23 cellular contexts compared by ENCODE assay signal in the genomic region with DNA sequence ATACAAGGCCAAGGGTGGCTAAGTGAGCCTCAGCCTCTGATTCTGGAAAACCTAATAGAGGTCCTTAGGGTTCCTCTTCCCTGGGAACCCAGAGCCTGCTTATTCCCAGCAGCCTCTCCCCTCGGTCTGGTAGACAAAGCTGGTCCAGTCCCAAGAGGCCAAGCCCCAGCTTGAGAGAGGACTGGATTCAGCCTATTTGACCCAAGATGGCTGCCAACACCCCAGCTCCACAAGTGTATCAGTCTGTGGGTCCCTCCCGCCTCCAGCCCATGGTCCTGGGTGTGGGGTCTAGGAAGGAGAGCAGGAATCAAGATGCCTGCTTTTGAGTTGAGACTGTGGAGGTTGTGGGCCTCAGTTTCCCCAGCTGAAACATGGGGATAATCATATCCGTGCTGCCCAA. TPM values are rescaled to one million over a fixed set of nuclear protein-coding genes. Genes with fewer than 3 reads are reported as not detected.
A peak's percentile ranks its signal among the peaks of the same experiment; 100 is the strongest.
DNase-seq lines count a peak whose midpoint lies in the region; ATAC-seq and TF ChIP-seq lines count a peak whose summit lies in the region.
"Had no signal": no experiment of that assay in that cellular context is flagged by ENCODE, and none has a peak within 500 bp of the region (broad histone marks: within the 10 kb centered on the region; RNA-seq: fewer than 3 reads in every experiment).

No MANE protein-coding gene starts in this region.

- H3K4me1 Mint-ChIP-seq in CD8-positive, alpha-beta T cell (ENCODE audit: low read depth): peaks cover 62% of the 10 kb centered on the region
- peaks cover 28 to 38% of the 10 kb centered on the region in 2 donors for H3K4me1 Mint-ChIP-seq in natural killer cell
- peaks cover 5% of the 10 kb centered on the region for H3K4me1 Mint-ChIP-seq in mesothelial cell of epicardium

- H3K27me3 ChIP-seq in CD8-positive, alpha-beta T cell (ENCODE audit: insufficient read depth, low read length): no peaks in the 10 kb centered on the region
- no peaks in the 10 kb centered on the region for H3K27me3 ChIP-seq in layer of hippocampus (ENCODE audit: control insufficient read depth, insufficient read depth, low read length)
- H3K27me3 ChIP-seq: ovary, tibial nerve had no signal

- no peak overlapping the region for H3K4me3 Mint-ChIP-seq in CD8-positive, alpha-beta T cell
- H3K4me3 Mint-ChIP-seq in natural killer cell (no peak overlapping the region), mesothelial cell of epicardium (no peak overlapping the region)
- H3K4me3 Mint-ChIP-seq: activated naive CD8-positive, alpha-beta T cell treated with anti-CD3 and anti-CD28 coated beads for 36 hours; central memory CD8-positive, alpha-beta T cell; GM23338; nephron; stimulated activated naive CD8-positive, alpha-beta T cell treated with anti-CD3 and anti-CD28 coated beads, Interleukin-15, amount 100 ng/mL, for 72 hours had no signal

- ATAC-seq in CD8-positive, alpha-beta T cell: no peak
- ATAC-seq in HG02973 (IDR thresholded peaks at IDR 0.05; ENCODE audit: unreplicated experiment) (no peak), natural killer cell (no peak)
- ATAC-seq: GM12878; GM23338; HepG2; stimulated activated naive CD8-positive, alpha-beta T cell treated with anti-CD3 and anti-CD28 coated beads, Interleukin-15, amount 100 ng/mL, for 72 hours had no signal

- H3K4me3 ChIP-seq in CD8-positive, alpha-beta T cell (ENCODE audit: low read depth, low read length): no peak overlapping the region
- H3K4me3 ChIP-seq: GM12878, GM23338, ovary, skin epidermis, tibial nerve had no signal

- no peaks in the 10 kb centered on the region for H3K9me3 Mint-ChIP-seq in CD8-positive, alpha-beta T cell
- H3K9me3 Mint-ChIP-seq in natural killer cell: no peaks in the 10 kb centered on the region
- H3K9me3 Mint-ChIP-seq in mesothelial cell of epicardium: no peaks in the 10 kb centered on the region
- H3K9me3 Mint-ChIP-seq: activated naive CD8-positive, alpha-beta T cell treated with anti-CD3 and anti-CD28 coated beads for 36 hours; central memory CD8-positive, alpha-beta T cell; GM23338; nephron; stimulated activated naive CD8-positive, alpha-beta T cell treated with anti-CD3 and anti-CD28 coated beads, Interleukin-15, amount 100 ng/mL, for 72 hours had no signal

- peaks cover 67% of the 10 kb centered on the region for H3K4me1 ChIP-seq in CD8-positive, alpha-beta T cell (ENCODE audit: insufficient read depth, low read length)

- CTCF ChIA-PET in CD8-positive, alpha-beta T cell (lab: Charles Lee): interaction anchor here (1.0 to 32.2 kb wide), 13 partner anchors 10 to 316 kb away, joined by 3 to 1393 read pairs (median 33); partner anchors contain the start of genes KLHDC8A and NUAK2

- H3K9me3 ChIP-seq in CD8-positive, alpha-beta T cell (ENCODE audit: low read length): no peaks in the 10 kb centered on the region
- H3K9me3 ChIP-seq: ovary, tibial nerve had no signal

- DNase-seq in CD8-positive, alpha-beta T cell: no peak
- DNase-seq in substantia nigra (lab: John Stamatoyannopoulos, UW) (no peak), medulla oblongata (ENCODE audit: extremely low spot score) (no peak), natural killer cell (no peak), mesothelial cell of epicardium (ENCODE audit: low spot score in 2 of 2, unreplicated experiment in 2 of 2) (no peak)
- DNase-seq: activated CD4-positive, alpha-beta T cell treated with anti-CD3 and anti-CD28 coated beads for 48 hours; activated effector memory CD4-positive, alpha-beta T cell treated with anti-CD3 and anti-CD28 coated beads, Interleukin-2, amount 50 U/mL, for 16 hours; activated naive CD8-positive, alpha-beta T cell treated with anti-CD3 and anti-CD28 coated beads for 36 hours; ovary; retina; Right ventricle myocardium superior; stimulated activated naive CD8-positive, alpha-beta T cell treated with anti-CD3 and anti-CD28 coated beads, Interleukin-15, amount 100 ng/mL, for 72 hours; WERI-Rb-1 had no signal

- H3K27ac ChIP-seq in CD8-positive, alpha-beta T cell (ENCODE audit: low read depth, low read length): no peak overlapping the region
- H3K27ac ChIP-seq in angular gyrus (ENCODE audit: low read depth, low read length) (peak overlapping the region; percentile 27), layer of hippocampus (ENCODE audit: low read depth, low read length) (peak overlapping the region; percentile 59), substantia nigra (ENCODE audit: low read depth, low read length, poor library complexity, severe bottlenecking) (peak overlapping the region; percentile 77)
- H3K27ac ChIP-seq: ovary, tibial nerve, WERI-Rb-1 had no signal

- H3K36me3 Mint-ChIP-seq in CD8-positive, alpha-beta T cell: peaks cover 16% of the 10 kb centered on the region
- H3K36me3 Mint-ChIP-seq in natural killer cell (no peaks in the 10 kb centered on the region), mesothelial cell of epicardium (peaks cover under 1% of the 10 kb centered on the region)

- no peak for TF ChIP-seq CTCF in CD8-positive, alpha-beta T cell (IDR thresholded peaks at IDR 0.05)
- TF ChIP-seq CTCF in natural killer cell (IDR thresholded peaks at IDR 0.05) (no peak), mesothelial cell of epicardium (IDR thresholded peaks at IDR 0.05; ENCODE audit: unreplicated experiment) (no peak)

- POLR2A ChIA-PET in CD8-positive, alpha-beta T cell (lab: Charles Lee): interaction anchor here (1.5 to 7.1 kb wide), 5 partner anchors 11 to 47 kb away, joined by 4 to 160 read pairs (median 26); partner anchors contain the start of gene NUAK2

- no peaks in the 10 kb centered on the region for H3K27me3 Mint-ChIP-seq in CD8-positive, alpha-beta T cell (ENCODE audit: low read depth)
- H3K27me3 Mint-ChIP-seq in natural killer cell (ENCODE audit: low read depth in 2 of 2): peaks cover 0 to 7% of the 10 kb centered on the region in 2 donors
- H3K27me3 Mint-ChIP-seq in mesothelial cell of epicardium (ENCODE audit: low read depth): no peaks in the 10 kb centered on the region
- H3K27me3 Mint-ChIP-seq: activated naive CD8-positive, alpha-beta T cell treated with anti-CD3 and anti-CD28 coated beads for 36 hours; central memory CD8-positive, alpha-beta T cell; stimulated activated naive CD8-positive, alpha-beta T cell treated with anti-CD3 and anti-CD28 coated beads, Interleukin-15, amount 100 ng/mL, for 72 hours had no signal

- H3K36me3 ChIP-seq in CD8-positive, alpha-beta T cell (ENCODE audit: insufficient read depth, low read length): no peaks in the 10 kb centered on the region
- H3K36me3 ChIP-seq: ovary had no signal

- intact Hi-C loops in CD8-positive, alpha-beta T cell (cut with DNase I, micrococcal nuclease): loop anchor here in 1 of 2 experiments (1.0 kb wide), 1 partner anchor 8 kb away; no protein-coding TSS in a partner anchor
- intact Hi-C loops in natural killer cell (cut with micrococcal nuclease): loop anchor here (10.0 kb wide), 1 partner anchor 249 kb away; no protein-coding TSS in a partner anchor

- peak overlapping the region; percentile 93 for H3K27ac Mint-ChIP-seq in CD8-positive, alpha-beta T cell
- H3K27ac Mint-ChIP-seq in natural killer cell: no peak overlapping the region
- no peak overlapping the region for H3K27ac Mint-ChIP-seq in mesothelial cell of epicardium
- H3K27ac Mint-ChIP-seq: activated naive CD8-positive, alpha-beta T cell treated with anti-CD3 and anti-CD28 coated beads for 36 hours; GM23338; nephron; stimulated activated naive CD8-positive, alpha-beta T cell treated with anti-CD3 and anti-CD28 coated beads, Interleukin-15, amount 100 ng/mL, for 72 hours had no signal

RNA-seq across cellular contexts. Expression of gene NUAK2, which starts 45.6 kb away (rescaled TPM):
- 10 to 100 TPM; 17.1 to 18.3 TPM for total RNA-seq in CD8-positive, alpha-beta T cell
- 10 to 100 TPM; 17.3 to 21.7 (median 21.5) TPM for total RNA-seq in natural killer cell
- total RNA-seq in mesothelial cell of epicardium: 5.7 to 6.2 TPM (median 5.8 TPM) in 3 replicates

RNA-seq across cellular contexts. Expression of gene TMCC2, which starts 48.2 kb away (rescaled TPM):
- 1 to 10 TPM; 1.5 to 2.0 TPM for total RNA-seq in CD8-positive, alpha-beta T cell
- 1 to 10 TPM in 2 of 3 donors, under 1 TPM in 1; 0.93 to 1.5 (median 1.1) TPM for total RNA-seq in natural killer cell
- 6.1 to 6.8 TPM (median 6.5 TPM) in 3 replicates for total RNA-seq in mesothelial cell of epicardium
